ENCODE assay signal across 32 cellular contexts in the genomic region with DNA sequence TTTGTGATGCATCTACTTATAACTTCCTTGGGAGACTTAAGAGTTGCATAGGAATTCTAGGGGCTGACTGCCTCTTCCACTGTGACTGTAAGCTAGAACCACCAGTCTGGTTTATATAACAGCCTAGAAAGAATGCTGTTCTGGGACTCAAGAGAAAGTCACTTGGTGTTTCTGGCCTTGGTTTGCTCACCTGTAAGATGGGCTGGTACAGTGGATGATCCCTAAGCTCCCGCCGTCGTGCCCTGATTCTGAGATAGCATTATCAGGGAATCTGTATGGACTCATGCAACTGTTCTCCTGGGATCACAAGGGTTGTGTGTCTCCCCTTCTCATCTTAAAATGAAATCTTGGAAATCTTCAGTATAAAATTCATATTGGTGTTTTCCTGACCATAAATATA.
"Had no signal": no experiment of that assay in that cellular context is flagged by ENCODE, and none has a peak within 500 bp of the region (broad histone marks: within the 10 kb centered on the region; RNA-seq: fewer than 3 reads in every experiment).

No MANE protein-coding gene starts in this region.

- H2AFZ ChIP-seq: PC-9 had no signal

- DNase-seq: activated CD4-positive, alpha-beta T cell treated with anti-CD3 and anti-CD28 coated beads for 1 hour; activated CD4-positive, alpha-beta T cell treated with anti-CD3 and anti-CD28 coated beads for 48 hours; activated CD4-positive, CD25-positive, alpha-beta regulatory T cell; activated CD8-positive, alpha-beta T cell treated with anti-CD3 and anti-CD28 coated beads for 36 hours; activated gamma-delta T cell; activated naive CD4-positive, alpha-beta T cell treated with Interleukin-2 at 50 U/mL for 16 hours; activated naive CD8-positive, alpha-beta T cell treated with anti-CD3 and anti-CD28 coated beads, Interleukin-2, amount 10 ng/mL, durations not matched to agents 7 days and 5 days; activated T-cell treated with anti-CD3 and anti-CD28 coated beads, Interleukin-2, amount 50 U/mL, for 24 hours; adrenal gland; caudate nucleus; cerebellar nuclear complex; Kasumi-1; MM.1S; NCI-H1092; NCI-H1436 treated with DMSO at 0.1 percent for 48 hours; NCI-H1694 treated with DMSO at 0.1 percent for 48 hours; NCI-H2029 treated with DMSO at 0.1 percent for 48 hours; NCI-H2107; NCI-H2171; NCI-H510A; NCI-H526; NCI-H748 treated with DMSO at 0.1 percent for 48 hours; PC-9; SIG-M5; T1000; WERI-Rb-1 had no signal

- H3K9me3 Mint-ChIP-seq: activated CD8-positive, alpha-beta T cell treated with anti-CD3 and anti-CD28 coated beads for 36 hours; activated naive CD4-positive, alpha-beta T cell treated with anti-CD3 and anti-CD28 coated beads, Interleukin-2, amount 50 U/mL, for 24 hours; activated naive CD8-positive, alpha-beta T cell treated with anti-CD3 and anti-CD28 coated beads, Interleukin-2, amount 10 ng/mL, durations not matched to agents 7 days and 5 days; activated T-cell treated with anti-CD3 and anti-CD28 coated beads, Interleukin-2, amount 50 U/mL, for 24 hours; activated T-helper 2 cell treated with anti-CD3 and anti-CD28 coated beads, Interferon-gamma antibody, Interleukin-2, Interleukin-4, amounts not matched to agents 10 μg/mL and 5 μg/mL and 100 μg/mL, durations not matched to agents 14 hours and 24 hours and 36 hours; brain had no signal

- H3K27me3 ChIP-seq: adrenal gland had no signal

- H3K36me3 ChIP-seq: adrenal gland, WERI-Rb-1 had no signal

- H3K9me3 ChIP-seq: adrenal gland had no signal

- H3K27ac ChIP-seq: adrenal gland, PC-9, RWPE1, SK-N-MC, WERI-Rb-1 had no signal

- H3K4me1 Mint-ChIP-seq: activated naive CD4-positive, alpha-beta T cell treated with anti-CD3 and anti-CD28 coated beads, Interleukin-2, amount 50 U/mL, for 24 hours had no signal

- H3K4me3 ChIP-seq: adrenal gland, PC-9, SK-N-MC had no signal

- ATAC-seq: activated CD8-positive, alpha-beta T cell treated with anti-CD3 and anti-CD28 coated beads for 36 hours; Right ventricle myocardium inferior had no signal

- H3K4me2 ChIP-seq: PC-9 had no signal

- H3K27ac Mint-ChIP-seq: activated CD8-positive, alpha-beta T cell treated with anti-CD3 and anti-CD28 coated beads for 36 hours; activated naive CD4-positive, alpha-beta T cell treated with anti-CD3 and anti-CD28 coated beads, Interleukin-2, amount 50 U/mL, for 24 hours; activated naive CD8-positive, alpha-beta T cell treated with anti-CD3 and anti-CD28 coated beads, Interleukin-2, amount 10 ng/mL, durations not matched to agents 7 days and 5 days; activated T-cell treated with anti-CD3 and anti-CD28 coated beads, Interleukin-2, amount 50 U/mL, for 24 hours; activated T-helper 2 cell treated with anti-CD3 and anti-CD28 coated beads, Interferon-gamma antibody, Interleukin-2, Interleukin-4, amounts not matched to agents 10 μg/mL and 5 μg/mL and 100 μg/mL, durations not matched to agents 14 hours and 24 hours and 36 hours; brain had no signal

- H3K36me3 Mint-ChIP-seq: activated naive CD4-positive, alpha-beta T cell treated with anti-CD3 and anti-CD28 coated beads, Interleukin-2, amount 50 U/mL, for 24 hours; activated naive CD8-positive, alpha-beta T cell treated with anti-CD3 and anti-CD28 coated beads, Interleukin-2, amount 10 ng/mL, durations not matched to agents 7 days and 5 days; brain had no signal

- H3K4me3 Mint-ChIP-seq: activated CD8-positive, alpha-beta T cell treated with anti-CD3 and anti-CD28 coated beads for 36 hours; activated naive CD4-positive, alpha-beta T cell treated with anti-CD3 and anti-CD28 coated beads, Interleukin-2, amount 50 U/mL, for 24 hours; activated naive CD8-positive, alpha-beta T cell treated with anti-CD3 and anti-CD28 coated beads, Interleukin-2, amount 10 ng/mL, durations not matched to agents 7 days and 5 days; activated T-cell treated with anti-CD3 and anti-CD28 coated beads, Interleukin-2, amount 50 U/mL, for 24 hours; brain had no signal

- H3K4me1 ChIP-seq: adrenal gland had no signal

- H3K27me3 Mint-ChIP-seq: activated naive CD4-positive, alpha-beta T cell treated with anti-CD3 and anti-CD28 coated beads, Interleukin-2, amount 50 U/mL, for 24 hours had no signal
